In genomic region chr20:50578778-50579165, GRCh38 we compare ENCODE assay signal across 11 cellular contexts.
"Had no signal": no experiment of that assay in that cellular context is flagged by ENCODE, and none has a peak within 500 bp of the region (broad histone marks: within the 10 kb centered on the region; RNA-seq: fewer than 3 reads in every experiment).

No MANE protein-coding gene starts in this region.

- H3K27me3 Mint-ChIP-seq: effector memory CD8-positive, alpha-beta T cell; naive thymus-derived CD4-positive, alpha-beta T cell had no signal

- H3K4me3 Mint-ChIP-seq: effector memory CD8-positive, alpha-beta T cell; naive thymus-derived CD4-positive, alpha-beta T cell had no signal

- H3K9ac ChIP-seq: parathyroid adenoma had no signal

- H3K4me3 ChIP-seq: left lung had no signal

- H3K9me3 Mint-ChIP-seq: effector memory CD8-positive, alpha-beta T cell; naive thymus-derived CD4-positive, alpha-beta T cell had no signal

- H3K27me3 ChIP-seq: left lung had no signal

- ATAC-seq: effector memory CD8-positive, alpha-beta T cell; left lung; naive thymus-derived CD4-positive, alpha-beta T cell had no signal

- DNase-seq: activated CD4-positive, alpha-beta T cell treated with anti-CD3 and anti-CD28 coated beads for 4 hours; activated CD8-positive, alpha-beta memory T cell treated with anti-CD3 and anti-CD28 coated beads for 24 hours; activated gamma-delta T cell; central memory CD4-positive, alpha-beta T cell; cortex of kidney; effector memory CD8-positive, alpha-beta T cell; left lung; naive thymus-derived CD4-positive, alpha-beta T cell; SIG-M5; stimulated activated CD4-positive, alpha-beta T cell treated with anti-CD3 and anti-CD28 coated beads, Interleukin-2, amount 100 ng/mL, for 48 hours had no signal

- H2AFZ ChIP-seq: parathyroid adenoma had no signal

- H3K9me3 ChIP-seq: left lung had no signal

- H3K27ac ChIP-seq: left lung, parathyroid adenoma had no signal
